Comparison of ENCODE assay signal across 28 cellular contexts in genomic region chr2:171089489-171089888, GRCh38.
"Had no signal": no experiment of that assay in that cellular context is flagged by ENCODE, and none has a peak within 500 bp of the region (broad histone marks: within the 10 kb centered on the region; RNA-seq: fewer than 3 reads in every experiment).

No MANE protein-coding gene starts in this region.

- H3K27ac ChIP-seq: cardiac muscle cell, coronary artery, dorsolateral prefrontal cortex, gastrocnemius medialis, parathyroid adenoma, right atrium auricular region, tibial nerve, WERI-Rb-1 had no signal

- DNase-seq: activated CD4-positive, alpha-beta memory T cell treated with anti-CD3 and anti-CD28 coated beads for 36 hours; activated CD4-positive, alpha-beta T cell treated with anti-CD3 and anti-CD28 coated beads, Interleukin-2, amount 10 ng/mL, durations not matched to agents 24 days and 14 days; activated CD4-positive, CD25-positive, alpha-beta regulatory T cell treated with anti-CD3 and anti-CD28 coated beads, Interleukin-2, amount 50 U/mL, for 72 hours; activated CD8-positive, alpha-beta memory T cell treated with anti-CD3 and anti-CD28 coated beads, Interleukin-2, amount 50 U/mL, for 48 hours; activated T-cell treated with anti-CD3 and anti-CD28 coated beads, Interleukin-2, amount 50 U/mL, for 24 hours; aorta; dorsolateral prefrontal cortex; effector memory CD4-positive, alpha-beta T cell; erythroblast; gastrocnemius medialis; glutamatergic neuron; left ventricle myocardium superior; mammary epithelial cell; nucleus accumbens; stimulated activated CD4-positive, alpha-beta T cell treated with anti-CD3 and anti-CD28 coated beads, Interleukin-15, amount 100 ng/mL, for 24 hours; stimulated activated CD4-positive, alpha-beta T cell treated with anti-CD3 and anti-CD28 coated beads, Interleukin-2, amount 100 ng/mL, for 24 hours; stimulated activated naive CD4-positive, alpha-beta T cell treated with Interleukin-2 at 50 U/mL for 16 hours; T-helper 1 cell; WERI-Rb-1 had no signal

- H3K4me1 ChIP-seq: gastrocnemius medialis, parathyroid adenoma, right atrium auricular region had no signal

- H3K27me3 Mint-ChIP-seq: activated CD4-positive, alpha-beta memory T cell treated with anti-CD3 and anti-CD28 coated beads for 36 hours; activated CD4-positive, alpha-beta T cell treated with anti-CD3 and anti-CD28 coated beads, Interleukin-2, amount 10 ng/mL, durations not matched to agents 24 days and 14 days; activated naive CD8-positive, alpha-beta T cell; activated T-cell treated with anti-CD3 and anti-CD28 coated beads, Interleukin-2, amount 50 U/mL, for 24 hours had no signal

- H3K36me3 ChIP-seq: cardiac muscle cell, gastrocnemius medialis, right atrium auricular region, WERI-Rb-1 had no signal

- H3K9me3 ChIP-seq: gastrocnemius medialis, right atrium auricular region, tibial nerve had no signal

- H3K4me3 ChIP-seq: cardiac muscle cell, coronary artery, dorsolateral prefrontal cortex, gastrocnemius medialis, right atrium auricular region, tibial nerve had no signal

- ATAC-seq: gastrocnemius medialis, left ventricle myocardium superior had no signal

- H3K9me3 Mint-ChIP-seq: activated CD4-positive, alpha-beta memory T cell treated with anti-CD3 and anti-CD28 coated beads for 36 hours; activated CD4-positive, alpha-beta T cell treated with anti-CD3 and anti-CD28 coated beads, Interleukin-2, amount 10 ng/mL, durations not matched to agents 24 days and 14 days; activated T-cell treated with anti-CD3 and anti-CD28 coated beads, Interleukin-2, amount 50 U/mL, for 24 hours; activated T-helper 2 cell treated with anti-CD3 and anti-CD28 coated beads, Interferon-gamma antibody, Interleukin-2, Interleukin-4, amounts not matched to agents 10 μg/mL and 5 μg/mL and 100 μg/mL, durations not matched to agents 14 hours and 24 hours and 36 hours; neural crest cell had no signal

- H3K27me3 ChIP-seq: cardiac muscle cell, dorsolateral prefrontal cortex, gastrocnemius medialis, right atrium auricular region, tibial nerve had no signal

- H3K27ac Mint-ChIP-seq: activated CD4-positive, alpha-beta memory T cell treated with anti-CD3 and anti-CD28 coated beads for 36 hours; activated naive CD8-positive, alpha-beta T cell; activated T-helper 2 cell treated with anti-CD3 and anti-CD28 coated beads, Interferon-gamma antibody, Interleukin-2, Interleukin-4, amounts not matched to agents 10 μg/mL and 5 μg/mL and 100 μg/mL, durations not matched to agents 14 hours and 24 hours and 36 hours; brain had no signal

- H3K4me3 Mint-ChIP-seq: activated CD4-positive, alpha-beta memory T cell treated with anti-CD3 and anti-CD28 coated beads for 36 hours; activated CD4-positive, alpha-beta T cell treated with anti-CD3 and anti-CD28 coated beads, Interleukin-2, amount 10 ng/mL, durations not matched to agents 24 days and 14 days; activated naive CD8-positive, alpha-beta T cell; activated T-cell treated with anti-CD3 and anti-CD28 coated beads, Interleukin-2, amount 50 U/mL, for 24 hours; brain; neural crest cell had no signal
